In the genomic region with DNA sequence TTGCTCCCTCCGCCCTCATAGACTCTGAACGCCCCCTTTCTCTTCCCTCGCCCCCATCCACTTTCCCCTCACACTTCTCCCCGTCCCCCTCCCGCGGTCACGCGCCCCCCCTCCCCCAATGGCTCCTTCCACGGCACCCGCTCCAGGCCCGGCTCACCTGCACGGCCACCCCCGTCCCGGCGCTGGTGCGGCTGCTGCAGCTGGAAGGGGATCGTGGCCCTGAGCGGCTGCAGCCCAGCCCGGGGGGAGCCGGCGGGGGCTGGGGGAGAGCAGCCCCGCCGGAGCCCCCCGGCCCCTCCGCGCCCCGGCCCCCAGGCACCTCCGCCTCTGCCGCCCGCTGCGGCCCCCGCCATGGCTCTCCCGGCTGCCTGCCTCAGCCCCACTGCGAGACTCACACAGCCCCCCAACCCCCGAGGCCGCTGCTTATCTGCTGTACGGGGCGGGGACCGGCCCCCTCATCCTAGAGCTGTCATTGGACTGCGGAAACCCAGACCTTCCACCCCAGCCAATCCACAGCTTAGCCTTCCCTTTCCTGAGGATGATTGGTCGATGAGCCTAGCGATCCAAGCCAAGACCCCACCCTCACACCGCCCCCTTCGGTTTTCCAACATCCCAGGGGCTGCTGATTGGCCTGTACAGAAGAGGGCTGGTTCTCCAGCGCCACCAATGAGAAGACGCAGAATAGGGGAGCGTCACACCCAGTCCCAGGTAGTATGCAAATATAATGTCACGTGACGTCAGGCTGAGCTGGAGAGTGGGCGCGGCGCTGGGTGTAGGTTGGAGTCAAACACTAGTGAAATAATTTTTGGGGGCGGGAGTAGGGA, we compare ENCODE assay signal across 8 cellular contexts. TPM values are rescaled to one million over a fixed set of nuclear protein-coding genes. Genes with fewer than 3 reads are reported as not detected.
DNase-seq lines count a peak whose midpoint lies in the region; ATAC-seq and TF ChIP-seq lines count a peak whose summit lies in the region.

A gene with protein sequence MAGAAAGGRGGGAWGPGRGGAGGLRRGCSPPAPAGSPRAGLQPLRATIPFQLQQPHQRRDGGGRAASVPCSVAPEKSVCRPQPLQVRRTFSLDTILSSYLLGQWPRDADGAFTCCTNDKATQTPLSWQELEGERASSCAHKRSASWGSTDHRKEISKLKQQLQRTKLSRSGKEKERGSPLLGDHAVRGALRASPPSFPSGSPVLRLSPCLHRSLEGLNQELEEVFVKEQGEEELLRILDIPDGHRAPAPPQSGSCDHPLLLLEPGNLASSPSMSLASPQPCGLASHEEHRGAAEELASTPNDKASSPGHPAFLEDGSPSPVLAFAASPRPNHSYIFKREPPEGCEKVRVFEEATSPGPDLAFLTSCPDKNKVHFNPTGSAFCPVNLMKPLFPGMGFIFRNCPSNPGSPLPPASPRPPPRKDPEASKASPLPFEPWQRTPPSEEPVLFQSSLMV (minus strand): TSS at position 397 of the 824 bp plus-strand sequence. CDS start 44 bp downstream, at position 353.

- H4K20me1 ChIP-seq in SK-N-SH (ENCODE audit: insufficient read depth), result no peaks in the 10 kb centered on the region

- peak within 1 kb of the TSS; percentile 45; the same call in 1 of the 2 replicates for H3K9ac ChIP-seq in SK-N-SH

- ATAC-seq in HG02588 (IDR thresholded peaks at IDR 0.05; ENCODE audit: unreplicated experiment), result peak; percentile 93

- under 1% methylated on average over 34 of the region's 53 CpGs for WGBS in SK-N-SH (ENCODE audit: low lambda C conversion rate)
- 0 to 1% methylated on average over 21 to 30 of the region's 53 CpGs for WGBS in testis, 2 donors

- CTCF ChIA-PET in SK-N-SH (lab: Yijun Ruan, JAX), result interaction anchor here (0.6 to 3.3 kb wide), 18 partner anchors 11 to 263 kb away, joined by 3 to 20 read pairs (median 4); a partner anchor contains a TSS
- CTCF ChIA-PET in activated naive CD4-positive, alpha-beta T cell treated with anti-CD3 and anti-CD28 coated beads, Interleukin-2, amount 10 ng/mL, durations not matched to agents 7 days and 5 days (lab: Charles Lee), result interaction anchor here (0.9 to 1.7 kb wide), 6 partner anchors 10 to 194 kb away, joined by 3 to 10 read pairs (median 4); a partner anchor contains a TSS

- TF ChIP-seq RAD21 in SK-N-SH (IDR thresholded peaks at IDR 0.05; ENCODE audit: low read length), result no peak

- peak within 1 kb of the TSS; percentile 90 for H3K4me3 Mint-ChIP-seq in activated naive CD4-positive, alpha-beta T cell treated with anti-CD3 and anti-CD28 coated beads, Interleukin-2, amount 10 ng/mL, durations not matched to agents 7 days and 5 days

- DNase-seq in NCI-H1092 (lab: John Stamatoyannopoulos, UW) (peak; percentile 94), SK-N-SH (peak; percentile 100), glomerular endothelial cell (ENCODE audit: extremely low read depth, low read depth, low spot score) (peak; percentile 94), occipital lobe (lab: John Stamatoyannopoulos, UW) (peak; percentile 98), testis (peak; percentile 99)
- peak; percentile 99 for DNase-seq in activated naive CD4-positive, alpha-beta T cell treated with anti-CD3 and anti-CD28 coated beads, Interleukin-2, amount 10 ng/mL, durations not matched to agents 7 days and 5 days

- H3K9me3 Mint-ChIP-seq in activated naive CD4-positive, alpha-beta T cell treated with anti-CD3 and anti-CD28 coated beads, Interleukin-2, amount 10 ng/mL, durations not matched to agents 7 days and 5 days, result no peaks in the 10 kb centered on the region

- peak within 1 kb of the TSS; percentile 74 for H2AFZ ChIP-seq in SK-N-SH (ENCODE audit: low read depth)

- no peak for TF ChIP-seq CTCF in SK-N-SH (IDR thresholded peaks at IDR 0.05)
- TF ChIP-seq CTCF in testis (IDR thresholded peaks at IDR 0.05), result no peak

- H3K79me2 ChIP-seq in SK-N-SH (ENCODE audit: insufficient read depth), result no peaks in the 10 kb centered on the region

- no peaks in the 10 kb centered on the region for H3K9me2 ChIP-seq in SK-N-SH

- H3K4me2 ChIP-seq in SK-N-SH, result peak within 1 kb of the TSS; percentile 86

- peak within 1 kb of the TSS; percentile 90 for H3K4me3 ChIP-seq in GM08714 (ENCODE audit: low read length)
- H3K4me3 ChIP-seq in SK-N-SH (ENCODE audit: low read depth in 2 of 2, low read length in 1 of 2), result peak within 1 kb of the TSS; percentile 57 to 67
- H3K4me3 ChIP-seq in testis, result peak within 1 kb of the TSS; percentile 82 to 93

- H3K36me3 Mint-ChIP-seq in activated naive CD4-positive, alpha-beta T cell treated with anti-CD3 and anti-CD28 coated beads, Interleukin-2, amount 10 ng/mL, durations not matched to agents 7 days and 5 days, result peaks cover 13% of the 10 kb centered on the region

- H3K36me3 ChIP-seq in SK-N-SH (replicated peaks in 1 of 2; ENCODE audit: control insufficient read depth in 1 of 2, insufficient read depth in 2 of 2, low read length in 1 of 2) (no peaks in the 10 kb centered on the region), testis (ENCODE audit: low read depth, missing control alignments) (no peaks in the 10 kb centered on the region)

- TF ChIP-seq EP300 in SK-N-SH (IDR thresholded peaks at IDR 0.05; ENCODE audit: borderline replicate concordance in 1 of 2, low read depth in 1 of 2, low read length in 1 of 2), result no peak

- H3K27ac ChIP-seq in SK-N-SH (ENCODE audit: low read depth in 2 of 2, low read length in 1 of 2), result peak within 1 kb of the TSS in 1 of 2 experiments; percentile 30; a peak in 2 of 4 replicates
- peak within 1 kb of the TSS; percentile 50 to 66 for H3K27ac ChIP-seq in testis

- intact Hi-C loops in testis (cut with DNase I; ENCODE audit: low total_unique reads), result no loop called here

- no peak for TF ChIP-seq POLR2A in testis (IDR thresholded peaks at IDR 0.05)

- peaks cover 0 to 13% of the 10 kb centered on the region in 2 experiments; a peak in 2 of 4 replicates for H3K4me1 ChIP-seq in SK-N-SH (ENCODE audit: control insufficient read depth in 1 of 2, insufficient read depth in 2 of 2, low read depth in 1 of 2, low read length in 1 of 2)
- peaks cover 13% of the 10 kb centered on the region for H3K4me1 ChIP-seq in testis

- POLR2A ChIA-PET in SK-N-SH (lab: Yijun Ruan, JAX), result interaction anchor here (0.6 to 2.2 kb wide), 9 partner anchors 8 to 56 kb away, joined by 3 to 15 read pairs (median 6); a partner anchor contains a TSS

- no peaks in the 10 kb centered on the region for H3K9me3 ChIP-seq in SK-N-SH
- no peaks in the 10 kb centered on the region for H3K9me3 ChIP-seq in testis

- H3K4me1 Mint-ChIP-seq in activated naive CD4-positive, alpha-beta T cell treated with anti-CD3 and anti-CD28 coated beads, Interleukin-2, amount 10 ng/mL, durations not matched to agents 7 days and 5 days, result peaks cover 50% of the 10 kb centered on the region

- peak within 1 kb of the TSS; percentile 86 for H3K27ac Mint-ChIP-seq in activated naive CD4-positive, alpha-beta T cell treated with anti-CD3 and anti-CD28 coated beads, Interleukin-2, amount 10 ng/mL, durations not matched to agents 7 days and 5 days

- H3F3A ChIP-seq in SK-N-SH (replicated peaks; ENCODE audit: insufficient read depth), result peaks cover 16% of the 10 kb centered on the region

- H3K27me3 Mint-ChIP-seq in activated naive CD4-positive, alpha-beta T cell treated with anti-CD3 and anti-CD28 coated beads, Interleukin-2, amount 10 ng/mL, durations not matched to agents 7 days and 5 days, result peaks cover 30% of the 10 kb centered on the region

- H3K27me3 ChIP-seq in SK-N-SH (ENCODE audit: insufficient read depth) (no peaks in the 10 kb centered on the region), testis (no peaks in the 10 kb centered on the region)

TF ChIP-seq in SK-N-SH, 30 proteins besides CTCF, POLR2A, EP300 and RAD21 (continues in another document):
- TF ChIP-seq RXRA (IDR thresholded peaks at IDR 0.05; ENCODE audit: borderline replicate concordance, low read depth) (no peak), NFIC (IDR thresholded peaks at IDR 0.05; ENCODE audit: borderline replicate concordance) (no peak), TEAD4 (IDR thresholded peaks at IDR 0.05; ENCODE audit: borderline replicate concordance, insufficient read depth) (no peak), RCOR1 (IDR thresholded peaks at IDR 0.05; ENCODE audit: low read length) (0 out of 2 replicates have a peak, but pooled peaks have one; percentile 7), SIN3A (IDR thresholded peaks at IDR 0.05; ENCODE audit: borderline replicate concordance, low read depth, low read length) (no peak), FOSL2 (IDR thresholded peaks at IDR 0.05; ENCODE audit: borderline replicate concordance, low read depth) (no peak), NRF1 (IDR thresholded peaks at IDR 0.05; ENCODE audit: low read depth, low read length) (no peak), SMC3 (IDR thresholded peaks at IDR 0.05; ENCODE audit: low read depth, low read length) (no peak)
- TF ChIP-seq, protein P1, sequence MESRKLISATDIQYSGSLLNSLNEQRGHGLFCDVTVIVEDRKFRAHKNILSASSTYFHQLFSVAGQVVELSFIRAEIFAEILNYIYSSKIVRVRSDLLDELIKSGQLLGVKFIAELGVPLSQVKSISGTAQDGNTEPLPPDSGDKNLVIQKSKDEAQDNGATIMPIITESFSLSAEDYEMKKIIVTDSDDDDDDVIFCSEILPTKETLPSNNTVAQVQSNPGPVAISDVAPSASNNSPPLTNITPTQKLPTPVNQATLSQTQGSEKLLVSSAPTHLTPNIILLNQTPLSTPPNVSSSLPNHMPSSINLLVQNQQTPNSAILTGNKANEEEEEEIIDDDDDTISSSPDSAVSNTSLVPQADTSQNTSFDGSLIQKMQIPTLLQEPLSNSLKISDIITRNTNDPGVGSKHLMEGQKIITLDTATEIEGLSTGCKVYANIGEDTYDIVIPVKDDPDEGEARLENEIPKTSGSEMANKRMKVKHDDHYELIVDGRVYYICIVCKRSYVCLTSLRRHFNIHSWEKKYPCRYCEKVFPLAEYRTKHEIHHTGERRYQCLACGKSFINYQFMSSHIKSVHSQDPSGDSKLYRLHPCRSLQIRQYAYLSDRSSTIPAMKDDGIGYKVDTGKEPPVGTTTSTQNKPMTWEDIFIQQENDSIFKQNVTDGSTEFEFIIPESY (IDR thresholded peaks at IDR 0.05; ENCODE audit: borderline replicate concordance, low read depth), result no peak
- TF ChIP-seq, protein P2, sequence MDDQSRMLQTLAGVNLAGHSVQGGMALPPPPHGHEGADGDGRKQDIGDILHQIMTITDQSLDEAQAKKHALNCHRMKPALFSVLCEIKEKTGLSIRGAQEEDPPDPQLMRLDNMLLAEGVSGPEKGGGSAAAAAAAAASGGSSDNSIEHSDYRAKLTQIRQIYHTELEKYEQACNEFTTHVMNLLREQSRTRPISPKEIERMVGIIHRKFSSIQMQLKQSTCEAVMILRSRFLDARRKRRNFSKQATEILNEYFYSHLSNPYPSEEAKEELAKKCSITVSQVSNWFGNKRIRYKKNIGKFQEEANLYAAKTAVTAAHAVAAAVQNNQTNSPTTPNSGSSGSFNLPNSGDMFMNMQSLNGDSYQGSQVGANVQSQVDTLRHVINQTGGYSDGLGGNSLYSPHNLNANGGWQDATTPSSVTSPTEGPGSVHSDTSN (IDR thresholded peaks at IDR 0.05), result peak; percentile 97

RNA-seq across cellular contexts. Expression of the gene that starts here (rescaled TPM):
- polyA plus RNA-seq in SK-N-SH (2012; rRNA removed) (7.8 and 9.0 TPM in 2 replicates), testis (ENCODE audit: insufficient read depth, low read depth, low replicate concordance) (67.3 TPM)
- 4.6 and 6.4 TPM in 2 replicates for polyA plus RNA-seq in SK-N-SH (2012; cell fraction: cytosol; rRNA removed)
- 10.5 and 13.1 TPM in 2 replicates for polyA plus RNA-seq in SK-N-SH (2012; cell fraction: nucleus; rRNA removed)
- total RNA-seq in glomerular endothelial cell (4.0 and 8.1 TPM in 2 replicates), occipital lobe (0.62 TPM), testis (10 to 100 TPM; 30.2 to 38.1 TPM)

Comparison
In these comparisons a context has a peak if more than half of its experiments do, and no peak if none do; other contexts are left out.
1. Peak in DNase-seq in occipital lobe; RNA of the gene not detected or under 1 TPM.